In genomic region chr2:159695798-159696448, GRCh38 we compare ENCODE assay signal across 1 cellular context.
TF ChIP-seq lines count a peak whose summit lies in the region.

No MANE protein-coding gene starts in this region.

TF ChIP-seq in GM12878, 131 proteins besides CTCF, POLR2A, EP300 and RAD21 (continued from another document):
- no peak for TF ChIP-seq HDAC2 (IDR thresholded peaks at IDR 0.05)
- no peak for TF ChIP-seq CBX5 (IDR thresholded peaks at IDR 0.05; ENCODE audit: low read depth)
TF ChIP-seq in GM12878: peak in this region for 9.
